Comparison of ENCODE assay signal across 16 cellular contexts in genomic region chr9:95460627-95461164, GRCh38. TPM values are rescaled to one million over a fixed set of nuclear protein-coding genes. Genes with fewer than 3 reads are reported as not detected.
A peak's percentile ranks its signal among the peaks of the same experiment; 100 is the strongest.
DNase-seq lines count a peak whose midpoint lies in the region; ATAC-seq and TF ChIP-seq lines count a peak whose summit lies in the region.
"Had no signal": no experiment of that assay in that cellular context is flagged by ENCODE, and none has a peak within 500 bp of the region (broad histone marks: within the 10 kb centered on the region; RNA-seq: fewer than 3 reads in every experiment).

No MANE protein-coding gene starts in this region.

- no peak overlapping the region for H4K5ac ChIP-seq in mesendoderm (ENCODE audit: low read length)

- no CpG with 5 or more reads among the region's 11 CpGs for WGBS in mesendoderm (ENCODE audit: extremely low coverage, insufficient coverage, low lambda C conversion rate)
- 89 to 99% methylated on average over 7 to 11 of the region's 11 CpGs for WGBS in endodermal cell (ENCODE audit: insufficient coverage in 1 of 2, insufficient read length in 1 of 2), 2 experiments

- no peaks in the 10 kb centered on the region for H3K79me1 ChIP-seq in mesendoderm (ENCODE audit: low read length)

- no peak overlapping the region for H3K56ac ChIP-seq in mesendoderm (ENCODE audit: low read length)

- no peak overlapping the region for H2BK15ac ChIP-seq in mesendoderm (replicated peaks; ENCODE audit: low read depth)

- H3K79me2 ChIP-seq in OCI-LY1 (ENCODE audit: insufficient read depth, low read length) = no peaks in the 10 kb centered on the region
- no peaks in the 10 kb centered on the region for H3K79me2 ChIP-seq in mesendoderm (ENCODE audit: control insufficient read depth, insufficient read depth, low read length)

- no peak overlapping the region for H2BK120ac ChIP-seq in mesendoderm (ENCODE audit: low read depth, low read length)

- H3F3A ChIP-seq in OCI-LY1 (ENCODE audit: insufficient read depth, low read length) = 0 out of 2 replicates have a peak, but pooled peaks cover 3% of the 10 kb centered on the region

- H3K9me3 ChIP-seq in OCI-LY1 (ENCODE audit: low read length) = no peaks in the 10 kb centered on the region
- no peaks in the 10 kb centered on the region for H3K9me3 ChIP-seq in endodermal cell (ENCODE audit: control insufficient read depth, low read length)
- no peaks in the 10 kb centered on the region for H3K9me3 ChIP-seq in left ventricle myocardium inferior (replicated peaks)
- H3K9me3 ChIP-seq: prostate gland, testis had no signal

- H2AK5ac ChIP-seq in mesendoderm (ENCODE audit: low read length) = no peak overlapping the region

- H4K20me1 ChIP-seq in OCI-LY1 (ENCODE audit: insufficient read depth, low read length) = no peaks in the 10 kb centered on the region

- peak overlapping the region; percentile 22 for H3K27ac Mint-ChIP-seq in stimulated activated naive B cell treated with anti-CD40 and anti-IgM and Interleukin-4, amounts not matched to agents 10 μg/mL and 1 μg/mL and 100 μg/mL, for 72 hours
- no peak overlapping the region for H3K27ac Mint-ChIP-seq in endodermal cell
- H3K27ac Mint-ChIP-seq: dendritic cell treated with granulocyte-macrophage colony-stimulating factor and Interleukin-4, amounts not matched to agents 40 ng/mL and 50 ng/mL, for 4 days; stimulated activated memory B cell treated with anti-CD40 and anti-IgM and Interleukin-4, amounts not matched to agents 10 μg/mL and 1 μg/mL and 100 μg/mL, for 72 hours had no signal

- peaks cover 24 to 27% of the 10 kb centered on the region in 2 donors for H3K4me1 Mint-ChIP-seq in stimulated activated naive B cell treated with anti-CD40 and anti-IgM and Interleukin-4, amounts not matched to agents 10 μg/mL and 1 μg/mL and 100 μg/mL, for 72 hours
- peaks cover 46% of the 10 kb centered on the region for H3K4me1 Mint-ChIP-seq in endodermal cell

- H3K4me1 ChIP-seq in OCI-LY1 (ENCODE audit: insufficient read depth, low read length, severe bottlenecking) (peaks cover 42% of the 10 kb centered on the region), mesendoderm (ENCODE audit: control insufficient read depth, low read depth, low read length) (peaks cover 12% of the 10 kb centered on the region), endodermal cell (ENCODE audit: control insufficient read depth, insufficient read depth, low read length) (peaks cover 19% of the 10 kb centered on the region), left ventricle myocardium inferior (peaks cover 19% of the 10 kb centered on the region)

- intact Hi-C loops in left ventricle myocardium inferior (cut with micrococcal nuclease) = no loop called here

- no peak overlapping the region for H3K18ac ChIP-seq in mesendoderm (ENCODE audit: low read length)

- peak; percentile 23 for DNase-seq in mesendoderm
- no peak for DNase-seq in stimulated activated naive B cell treated with anti-CD40 and anti-IgM and Interleukin-4, amounts not matched to agents 10 μg/mL and 1 μg/mL and 100 μg/mL, for 72 hours
- no peak for DNase-seq in endodermal cell
- no peak for DNase-seq in left ventricle myocardium inferior
- DNase-seq: activated T-cell treated with anti-CD3 and anti-CD28 coated beads, Interleukin-2, amount 50 U/mL, for 1 hour; GOT3; head of caudate nucleus; NK-92 treated with Interleukin-12 subunit alpha and Interleukin-12 subunit beta, amount 100 ng/mL, for 24 hours; stimulated activated CD4-positive, alpha-beta T cell treated with anti-CD3 and anti-CD28 coated beads, Interleukin-2, amount 100 ng/mL, for 24 hours; testis had no signal

- ATAC-seq in stimulated activated naive B cell treated with anti-CD40 and anti-IgM and Interleukin-4, amounts not matched to agents 10 μg/mL and 1 μg/mL and 100 μg/mL, for 72 hours (replicated peaks) = no peak
- ATAC-seq in GM21526 (IDR thresholded peaks at IDR 0.05; ENCODE audit: low FRiP score, unreplicated experiment) = no peak
- ATAC-seq: stimulated activated memory B cell treated with anti-CD40 and anti-IgM and Interleukin-4, amounts not matched to agents 10 μg/mL and 1 μg/mL and 100 μg/mL, for 72 hours had no signal

- H3K4me3 ChIP-seq in OCI-LY1 (ENCODE audit: low read depth, low read length, poor library complexity, severe bottlenecking) = no peak overlapping the region
- H3K4me3 ChIP-seq in WI38 (ENCODE audit: low read depth, low read length) = 0 out of 2 replicates have a peak overlapping the region, but pooled peaks have one; percentile 4
- H3K4me3 ChIP-seq in mesendoderm (ENCODE audit: low read length) = no peak overlapping the region
- H3K4me3 ChIP-seq in endodermal cell (ENCODE audit: low read length) = no peak overlapping the region
- no peak overlapping the region for H3K4me3 ChIP-seq in left ventricle myocardium inferior
- H3K4me3 ChIP-seq: prostate gland, testis had no signal

- no peak overlapping the region for H3K4me3 Mint-ChIP-seq in stimulated activated naive B cell treated with anti-CD40 and anti-IgM and Interleukin-4, amounts not matched to agents 10 μg/mL and 1 μg/mL and 100 μg/mL, for 72 hours
- no peak overlapping the region for H3K4me3 Mint-ChIP-seq in endodermal cell
- H3K4me3 Mint-ChIP-seq: dendritic cell treated with granulocyte-macrophage colony-stimulating factor and Interleukin-4, amounts not matched to agents 40 ng/mL and 50 ng/mL, for 4 days; stimulated activated memory B cell treated with anti-CD40 and anti-IgM and Interleukin-4, amounts not matched to agents 10 μg/mL and 1 μg/mL and 100 μg/mL, for 72 hours had no signal

- peaks cover 0 to 6% of the 10 kb centered on the region in 2 donors for H3K36me3 Mint-ChIP-seq in stimulated activated naive B cell treated with anti-CD40 and anti-IgM and Interleukin-4, amounts not matched to agents 10 μg/mL and 1 μg/mL and 100 μg/mL, for 72 hours
- H3K36me3 Mint-ChIP-seq in endodermal cell (ENCODE audit: low read depth) = peaks cover 78% of the 10 kb centered on the region

- H2BK5ac ChIP-seq in mesendoderm (ENCODE audit: low read length) = no peak overlapping the region

- H3K4ac ChIP-seq in mesendoderm (ENCODE audit: low read depth, low read length) = no peak overlapping the region

- no peak overlapping the region for H2AFZ ChIP-seq in OCI-LY1 (ENCODE audit: low read length)

- TF ChIP-seq CTCF in OCI-LY1 (IDR thresholded peaks at IDR 0.05; ENCODE audit: low read length) (no peak), WI38 (IDR thresholded peaks at IDR 0.05; ENCODE audit: low read depth, low read length) (no peak), endodermal cell (conservative IDR thresholded peaks at IDR 0.05) (no peak), left ventricle myocardium inferior (IDR thresholded peaks at IDR 0.05; ENCODE audit: borderline replicate concordance) (no peak)

- no peak overlapping the region for H4K8ac ChIP-seq in mesendoderm (ENCODE audit: low read depth, low read length)

- H3K27me3 ChIP-seq in OCI-LY1 (ENCODE audit: insufficient read depth, low read length) = no peaks in the 10 kb centered on the region
- H3K27me3 ChIP-seq in mesendoderm (ENCODE audit: insufficient read depth, low read length, poor library complexity) = no peaks in the 10 kb centered on the region
- H3K27me3 ChIP-seq in endodermal cell (ENCODE audit: control insufficient read depth, insufficient read depth, low read length, poor library complexity, severe bottlenecking) = no peaks in the 10 kb centered on the region
- H3K27me3 ChIP-seq in left ventricle myocardium inferior (ENCODE audit: low read depth) = no peaks in the 10 kb centered on the region
- H3K27me3 ChIP-seq: testis had no signal

- H3K9me2 ChIP-seq in OCI-LY1 (ENCODE audit: low read depth, low read length) = no peaks in the 10 kb centered on the region

- no peak overlapping the region for H3K23ac ChIP-seq in mesendoderm (ENCODE audit: low read length)

- H3K27ac ChIP-seq in OCI-LY1 (ENCODE audit: low read depth, low read length, poor library complexity, severe bottlenecking) (peak overlapping the region; percentile 100), mesendoderm (ENCODE audit: low read depth, low read length) (no peak overlapping the region), endodermal cell (ENCODE audit: low read depth, low read length) (no peak overlapping the region), left ventricle myocardium inferior (replicated peaks) (no peak overlapping the region)
- H3K27ac ChIP-seq: prostate gland, testis had no signal

- H3K9ac ChIP-seq in OCI-LY1 (ENCODE audit: low read length) = no peak overlapping the region
- no peak overlapping the region for H3K9ac ChIP-seq in mesendoderm (ENCODE audit: low read length)
- H3K9ac ChIP-seq in endodermal cell (ENCODE audit: extremely low read depth, low read length, poor library complexity, severe bottlenecking) = no peak overlapping the region

- H3K9me3 Mint-ChIP-seq in stimulated activated naive B cell treated with anti-CD40 and anti-IgM and Interleukin-4, amounts not matched to agents 10 μg/mL and 1 μg/mL and 100 μg/mL, for 72 hours = no peaks in the 10 kb centered on the region
- no peaks in the 10 kb centered on the region for H3K9me3 Mint-ChIP-seq in endodermal cell
- H3K9me3 Mint-ChIP-seq: dendritic cell treated with granulocyte-macrophage colony-stimulating factor and Interleukin-4, amounts not matched to agents 40 ng/mL and 50 ng/mL, for 4 days; stimulated activated memory B cell treated with anti-CD40 and anti-IgM and Interleukin-4, amounts not matched to agents 10 μg/mL and 1 μg/mL and 100 μg/mL, for 72 hours had no signal

- no peak overlapping the region for H3K4me2 ChIP-seq in OCI-LY1 (ENCODE audit: low read length)
- H3K4me2 ChIP-seq in mesendoderm (ENCODE audit: low read length) = no peak overlapping the region

- peaks cover 39 to 79% of the 10 kb centered on the region in 2 donors for H3K27me3 Mint-ChIP-seq in stimulated activated naive B cell treated with anti-CD40 and anti-IgM and Interleukin-4, amounts not matched to agents 10 μg/mL and 1 μg/mL and 100 μg/mL, for 72 hours
- H3K27me3 Mint-ChIP-seq in endodermal cell (ENCODE audit: insufficient read depth) = no peaks in the 10 kb centered on the region

- peaks cover 84% of the 10 kb centered on the region for H3K36me3 ChIP-seq in OCI-LY1 (ENCODE audit: insufficient read depth, low read length)
- peaks cover 4% of the 10 kb centered on the region for H3K36me3 ChIP-seq in mesendoderm (ENCODE audit: control insufficient read depth, insufficient read depth, low read length)
- peaks cover 70% of the 10 kb centered on the region for H3K36me3 ChIP-seq in endodermal cell (ENCODE audit: control insufficient read depth, insufficient read depth, low read length)
- H3K36me3 ChIP-seq in left ventricle myocardium inferior = peaks cover 71% of the 10 kb centered on the region

RNA-seq across cellular contexts. Expression of gene PTCH1, which starts 56.1 kb away (rescaled TPM):
- 11.7 TPM for polyA plus RNA-seq in mesendoderm (2013, experiment 1 of 2)
- 11.3 TPM for polyA plus RNA-seq in mesendoderm (2013, experiment 2 of 2)
- 10 to 100 TPM; 26.0 to 32.9 TPM for total RNA-seq in endodermal cell
- polyA plus RNA-seq in endodermal cell (2013, experiment 1 of 2) = 21.0 TPM
- polyA plus RNA-seq in endodermal cell (2013, experiment 2 of 2) = 18.5 TPM
- total RNA-seq in left ventricle myocardium inferior = 6.6 TPM
